In the genomic region with DNA sequence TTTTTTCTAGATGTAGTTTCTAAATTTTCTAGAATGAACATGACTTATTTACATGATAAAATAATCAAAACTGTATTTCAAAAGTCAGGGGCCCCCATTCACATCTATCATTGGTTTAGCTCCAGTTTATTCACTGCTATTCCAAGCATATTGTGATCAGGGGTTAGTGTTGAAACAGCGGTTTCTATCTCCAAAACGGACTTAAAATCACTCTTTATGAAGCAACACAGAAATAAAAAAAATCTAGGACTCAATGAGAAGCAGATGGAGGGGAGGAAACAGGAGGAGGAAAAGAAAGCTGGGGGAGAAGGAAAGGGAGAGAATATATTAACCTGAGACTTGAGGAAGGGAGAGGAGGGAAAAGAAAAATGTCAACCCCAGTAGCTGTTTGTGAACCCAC, we compare ENCODE assay signal across 1 cellular context.
TF ChIP-seq lines count a peak whose summit lies in the region.

No MANE protein-coding gene starts in this region.

TF ChIP-seq in GM23338, 12 proteins besides CTCF, POLR2A, EP300 and RAD21 (continued from another document):
- TF ChIP-seq, protein P1, sequence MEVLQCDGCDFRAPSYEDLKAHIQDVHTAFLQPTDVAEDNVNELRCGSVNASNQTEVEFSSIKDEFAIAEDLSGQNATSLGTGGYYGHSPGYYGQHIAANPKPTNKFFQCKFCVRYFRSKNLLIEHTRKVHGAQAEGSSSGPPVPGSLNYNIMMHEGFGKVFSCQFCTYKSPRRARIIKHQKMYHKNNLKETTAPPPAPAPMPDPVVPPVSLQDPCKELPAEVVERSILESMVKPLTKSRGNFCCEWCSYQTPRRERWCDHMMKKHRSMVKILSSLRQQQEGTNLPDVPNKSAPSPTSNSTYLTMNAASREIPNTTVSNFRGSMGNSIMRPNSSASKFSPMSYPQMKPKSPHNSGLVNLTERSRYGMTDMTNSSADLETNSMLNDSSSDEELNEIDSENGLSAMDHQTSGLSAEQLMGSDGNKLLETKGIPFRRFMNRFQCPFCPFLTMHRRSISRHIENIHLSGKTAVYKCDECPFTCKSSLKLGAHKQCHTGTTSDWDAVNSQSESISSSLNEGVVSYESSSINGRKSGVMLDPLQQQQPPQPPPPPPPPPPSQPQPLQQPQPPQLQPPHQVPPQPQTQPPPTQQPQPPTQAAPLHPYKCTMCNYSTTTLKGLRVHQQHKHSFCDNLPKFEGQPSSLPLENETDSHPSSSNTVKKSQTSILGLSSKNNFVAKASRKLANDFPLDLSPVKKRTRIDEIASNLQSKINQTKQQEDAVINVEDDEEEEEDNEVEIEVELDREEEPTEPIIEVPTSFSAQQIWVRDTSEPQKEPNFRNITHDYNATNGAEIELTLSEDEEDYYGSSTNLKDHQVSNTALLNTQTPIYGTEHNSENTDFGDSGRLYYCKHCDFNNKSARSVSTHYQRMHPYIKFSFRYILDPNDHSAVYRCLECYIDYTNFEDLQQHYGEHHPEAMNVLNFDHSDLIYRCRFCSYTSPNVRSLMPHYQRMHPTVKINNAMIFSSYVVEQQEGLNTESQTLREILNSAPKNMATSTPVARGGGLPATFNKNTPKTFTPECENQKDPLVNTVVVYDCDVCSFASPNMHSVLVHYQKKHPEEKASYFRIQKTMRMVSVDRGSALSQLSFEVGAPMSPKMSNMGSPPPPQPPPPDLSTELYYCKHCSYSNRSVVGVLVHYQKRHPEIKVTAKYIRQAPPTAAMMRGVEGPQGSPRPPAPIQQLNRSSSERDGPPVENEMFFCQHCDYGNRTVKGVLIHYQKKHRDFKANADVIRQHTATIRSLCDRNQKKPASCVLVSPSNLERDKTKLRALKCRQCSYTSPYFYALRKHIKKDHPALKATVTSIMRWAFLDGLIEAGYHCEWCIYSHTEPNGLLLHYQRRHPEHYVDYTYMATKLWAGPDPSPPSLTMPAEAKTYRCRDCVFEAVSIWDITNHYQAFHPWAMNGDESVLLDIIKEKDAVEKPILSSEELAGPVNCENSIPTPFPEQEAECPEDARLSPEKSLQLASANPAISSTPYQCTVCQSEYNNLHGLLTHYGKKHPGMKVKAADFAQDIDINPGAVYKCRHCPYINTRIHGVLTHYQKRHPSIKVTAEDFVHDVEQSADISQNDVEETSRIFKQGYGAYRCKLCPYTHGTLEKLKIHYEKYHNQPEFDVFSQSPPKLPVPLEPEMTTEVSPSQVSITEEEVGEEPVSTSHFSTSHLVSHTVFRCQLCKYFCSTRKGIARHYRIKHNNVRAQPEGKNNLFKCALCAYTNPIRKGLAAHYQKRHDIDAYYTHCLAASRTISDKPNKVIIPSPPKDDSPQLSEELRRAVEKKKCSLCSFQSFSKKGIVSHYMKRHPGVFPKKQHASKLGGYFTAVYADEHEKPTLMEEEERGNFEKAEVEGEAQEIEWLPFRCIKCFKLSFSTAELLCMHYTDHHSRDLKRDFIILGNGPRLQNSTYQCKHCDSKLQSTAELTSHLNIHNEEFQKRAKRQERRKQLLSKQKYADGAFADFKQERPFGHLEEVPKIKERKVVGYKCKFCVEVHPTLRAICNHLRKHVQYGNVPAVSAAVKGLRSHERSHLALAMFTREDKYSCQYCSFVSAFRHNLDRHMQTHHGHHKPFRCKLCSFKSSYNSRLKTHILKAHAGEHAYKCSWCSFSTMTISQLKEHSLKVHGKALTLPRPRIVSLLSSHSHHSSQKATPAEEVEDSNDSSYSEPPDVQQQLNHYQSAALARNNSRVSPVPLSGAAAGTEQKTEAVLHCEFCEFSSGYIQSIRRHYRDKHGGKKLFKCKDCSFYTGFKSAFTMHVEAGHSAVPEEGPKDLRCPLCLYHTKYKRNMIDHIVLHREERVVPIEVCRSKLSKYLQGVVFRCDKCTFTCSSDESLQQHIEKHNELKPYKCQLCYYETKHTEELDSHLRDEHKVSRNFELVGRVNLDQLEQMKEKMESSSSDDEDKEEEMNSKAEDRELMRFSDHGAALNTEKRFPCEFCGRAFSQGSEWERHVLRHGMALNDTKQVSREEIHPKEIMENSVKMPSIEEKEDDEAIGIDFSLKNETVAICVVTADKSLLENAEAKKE (CRISPR knock-in tag; IDR thresholded peaks at IDR 0.05), result no peak
